In genomic region chr17:70871180-70871818, GRCh38 we compare ENCODE assay signal across 19 cellular contexts.
"Had no signal": no experiment of that assay in that cellular context is flagged by ENCODE, and none has a peak within 500 bp of the region (broad histone marks: within the 10 kb centered on the region; RNA-seq: fewer than 3 reads in every experiment).

No MANE protein-coding gene starts in this region.

- H3K4me1 ChIP-seq: esophagus muscularis mucosa, lower lobe of right lung, tibial nerve, vagina had no signal

- ATAC-seq: activated T-cell treated with anti-CD3 and anti-CD28 coated beads, Interleukin-2, amount 50 U/mL, for 4 hours; heart left ventricle; lower lobe of right lung; pancreas had no signal

- H3K27me3 ChIP-seq: esophagus muscularis mucosa, heart left ventricle, pancreas, tibial nerve, vagina had no signal

- H3K36me3 ChIP-seq: esophagus muscularis mucosa, heart left ventricle, lower lobe of right lung, pancreas, tibial nerve, vagina had no signal

- H3K9me3 ChIP-seq: esophagus muscularis mucosa, heart left ventricle, lower lobe of right lung, pancreas, tibial nerve, vagina had no signal

- H3K4me3 ChIP-seq: esophagus muscularis mucosa, heart left ventricle, lower lobe of right lung, pancreas, tibial nerve, vagina had no signal

- H3K27ac ChIP-seq: esophagus muscularis mucosa, heart left ventricle, lower lobe of right lung, pancreas, tibial nerve, vagina had no signal

- DNase-seq: activated CD4-positive, alpha-beta memory T cell treated with anti-CD3 and anti-CD28 coated beads, Interleukin-2, amount 10 ng/mL, durations not matched to agents 7 days and 5 days; activated CD4-positive, alpha-beta T cell treated with anti-CD3 and anti-CD28 coated beads for 4 hours; activated effector memory CD4-positive, alpha-beta T cell treated with Interleukin-2 at 50 U/mL for 16 hours; activated T-cell treated with anti-CD3 and anti-CD28 coated beads, Interleukin-2, amount 50 U/mL, for 4 hours; caudate nucleus; heart left ventricle; immature natural killer cell; lower lobe of right lung; midbrain; naive B cell; pancreas; stimulated activated CD4-positive, alpha-beta T cell treated with anti-CD3 and anti-CD28 coated beads, Interleukin-15, amount 100 ng/mL, for 24 hours; stimulated activated CD4-positive, alpha-beta T cell treated with anti-CD3 and anti-CD28 coated beads, Interleukin-4, amount 100 ng/mL, for 1 hour; stimulated activated naive CD4-positive, alpha-beta T cell treated with Interleukin-2 at 50 U/mL for 16 hours; substantia nigra; T-helper 2 cell had no signal
